In genomic region chr14:91367173-91368171, GRCh38 we compare ENCODE assay signal across 8 cellular contexts. TPM values are rescaled to one million over a fixed set of nuclear protein-coding genes. Genes with fewer than 3 reads are reported as not detected.
DNase-seq lines count a peak whose midpoint lies in the region; ATAC-seq lines count a peak whose summit lies in the region.

No MANE protein-coding gene starts in this region.

- no peaks in the 10 kb centered on the region for H3K27me3 Mint-ChIP-seq in stimulated activated memory B cell treated with anti-CD40 and anti-IgM and Interleukin-4, amounts not matched to agents 10 μg/mL and 1 μg/mL and 100 μg/mL, for 72 hours

- peaks cover 90% of the 10 kb centered on the region for H3K4me1 Mint-ChIP-seq in stimulated activated memory B cell treated with anti-CD40 and anti-IgM and Interleukin-4, amounts not matched to agents 10 μg/mL and 1 μg/mL and 100 μg/mL, for 72 hours

- DNase-seq in GF-D8 (lab: John Stamatoyannopoulos, UW), result peak; percentile 45
- DNase-seq in T-helper 9 cell, result peak; percentile 80
- DNase-seq in effector CD4-positive, alpha-beta T cell, result peak; percentile 86
- DNase-seq in cerebellum (ENCODE audit: low spot score), result no peak
- DNase-seq in D341Med (ENCODE audit: low spot score), result no peak

- H3K9me3 Mint-ChIP-seq in stimulated activated memory B cell treated with anti-CD40 and anti-IgM and Interleukin-4, amounts not matched to agents 10 μg/mL and 1 μg/mL and 100 μg/mL, for 72 hours, result no peaks in the 10 kb centered on the region

- H3K36me3 Mint-ChIP-seq in stimulated activated memory B cell treated with anti-CD40 and anti-IgM and Interleukin-4, amounts not matched to agents 10 μg/mL and 1 μg/mL and 100 μg/mL, for 72 hours, result no peaks in the 10 kb centered on the region

- ATAC-seq in GM19452 (IDR thresholded peaks at IDR 0.05; ENCODE audit: unreplicated experiment) (peak; percentile 66), HG03457 (IDR thresholded peaks at IDR 0.05; ENCODE audit: unreplicated experiment) (peak; percentile 36)
- ATAC-seq in stimulated activated memory B cell treated with anti-CD40 and anti-IgM and Interleukin-4, amounts not matched to agents 10 μg/mL and 1 μg/mL and 100 μg/mL, for 72 hours, result peak; percentile 89

- H3K4me3 Mint-ChIP-seq in stimulated activated memory B cell treated with anti-CD40 and anti-IgM and Interleukin-4, amounts not matched to agents 10 μg/mL and 1 μg/mL and 100 μg/mL, for 72 hours, result peak overlapping the region; percentile 61

- peak overlapping the region; percentile 94 for H3K27ac Mint-ChIP-seq in stimulated activated memory B cell treated with anti-CD40 and anti-IgM and Interleukin-4, amounts not matched to agents 10 μg/mL and 1 μg/mL and 100 μg/mL, for 72 hours

RNA-seq across cellular contexts. Expression of gene CCDC88C, which starts 50.1 kb away (rescaled TPM):
- total RNA-seq in cerebellum, result 39.0 TPM

Comparison
In these comparisons a context has a peak if more than half of its experiments do, and no peak if none do; other contexts are left out.
1. DNase-seq: peak in GF-D8 (single experiment), T-helper 9 cell (single experiment) and effector CD4-positive, alpha-beta T cell (single experiment); none in cerebellum (single experiment) and D341Med (single experiment).
2. ATAC-seq: peak in every context shown above with its lines; median percentile 89 in stimulated activated memory B cell treated with anti-CD40 and anti-IgM and Interleukin-4, amounts not matched to agents 10 μg/mL and 1 μg/mL and 100 μg/mL, for 72 hours; 66 in GM19452; 36 in HG03457.